1 cellular context compared by ENCODE assay signal in the genomic region with DNA sequence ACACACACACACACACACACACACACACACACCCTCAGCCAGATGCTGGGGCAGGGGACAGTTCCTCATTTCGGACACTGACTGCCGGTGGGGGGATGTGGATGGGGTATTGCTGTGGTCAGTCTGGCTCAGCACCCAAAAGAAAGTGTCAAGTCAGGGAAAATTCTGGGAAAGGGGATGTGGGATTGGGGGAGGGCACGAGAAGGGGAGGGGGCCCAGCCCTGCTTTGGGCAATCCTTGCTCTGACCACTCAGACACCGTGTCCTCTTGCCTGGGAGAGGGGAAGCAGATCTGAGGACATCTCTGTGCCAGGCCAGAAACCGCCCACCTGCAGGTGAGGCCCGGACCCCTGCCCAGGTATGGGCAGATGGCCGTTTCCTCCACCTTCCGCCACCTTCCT.
TF ChIP-seq lines count a peak whose summit lies in the region.

A gene (plus strand): TSS at position 253 of the 400 bp plus-strand sequence. CDS start 391 bp downstream, outside the sequence.

TF ChIP-seq in liver, 16 proteins besides CTCF, POLR2A, EP300 and RAD21 (continued from another document):
- TF ChIP-seq JUND (IDR thresholded peaks at IDR 0.05) (no peak), HNF4G (IDR thresholded peaks at IDR 0.05) (no peak)
